Comparison of ENCODE assay signal across 22 cellular contexts in the genomic region with DNA sequence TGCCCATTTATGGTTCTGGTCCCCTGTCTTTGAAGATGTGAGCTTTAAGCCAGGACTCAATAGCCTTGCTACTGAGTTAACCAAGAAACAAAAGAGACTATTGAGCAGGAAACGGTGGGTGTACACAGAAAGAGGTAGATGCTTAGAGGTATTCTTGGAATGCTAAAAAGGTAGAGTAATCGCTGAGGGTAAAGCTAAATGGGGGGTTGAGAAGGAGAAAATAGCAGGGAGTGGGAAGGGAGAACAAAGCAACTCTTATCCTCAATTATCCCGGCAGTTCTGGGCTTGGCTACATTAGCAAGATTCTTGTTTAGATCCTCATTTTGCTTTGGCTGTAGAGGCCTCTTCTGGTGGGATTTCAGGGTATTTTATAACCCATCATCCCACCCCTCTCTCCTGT.
DNase-seq lines count a peak whose midpoint lies in the region; ATAC-seq and TF ChIP-seq lines count a peak whose summit lies in the region.
"Had no signal": no experiment of that assay in that cellular context is flagged by ENCODE, and none has a peak within 500 bp of the region (broad histone marks: within the 10 kb centered on the region; RNA-seq: fewer than 3 reads in every experiment).

No MANE protein-coding gene starts in this region.

- no peak overlapping the region for H3K4me3 ChIP-seq in A673 (ENCODE audit: low read depth, low read length, poor library complexity, severe bottlenecking)
- no peak overlapping the region for H3K4me3 ChIP-seq in HUES48 (ENCODE audit: low read depth, low read length)
- H3K4me3 ChIP-seq: A549, spleen had no signal

- H3K4me3 Mint-ChIP-seq in mesothelial cell of epicardium = no peak overlapping the region
- H3K4me3 Mint-ChIP-seq: activated T-cell treated with anti-CD3 and anti-CD28 coated beads, Interleukin-2, amount 50 U/mL, for 72 hours; central memory CD8-positive, alpha-beta T cell had no signal

- H3K36me3 ChIP-seq in A673 (ENCODE audit: insufficient read depth, low read length, poor library complexity, severe bottlenecking) (no peaks in the 10 kb centered on the region), HUES48 (ENCODE audit: control insufficient read depth, insufficient read depth, low read length) (no peaks in the 10 kb centered on the region)
- H3K36me3 ChIP-seq: spleen had no signal

- intact Hi-C loops in A673 (cut with micrococcal nuclease; ENCODE audit: unreplicated experiment) = no loop called here

- H3K27ac ChIP-seq in A673 (ENCODE audit: low read depth, low read length, poor library complexity, severe bottlenecking) (no peak overlapping the region), HUES48 (ENCODE audit: low read depth, low read length) (peak overlapping the region; percentile 53)
- H3K27ac ChIP-seq: A549, spleen had no signal

- no peaks in the 10 kb centered on the region for H3K9me3 ChIP-seq in A673 (ENCODE audit: low read depth, low read length, poor library complexity, severe bottlenecking)
- H3K9me3 ChIP-seq in HUES48 (ENCODE audit: control insufficient read depth, insufficient read depth, low read length) = no peaks in the 10 kb centered on the region
- H3K9me3 ChIP-seq: A549 had no signal

- H3K9ac ChIP-seq in HUES48 (ENCODE audit: low read depth, low read length) = no peak overlapping the region

- H3K4me1 ChIP-seq in A673 (ENCODE audit: insufficient read depth, low read length, poor library complexity, severe bottlenecking) (peaks cover 16% of the 10 kb centered on the region), HUES48 (ENCODE audit: control insufficient read depth, insufficient read depth, low read length) (peaks cover 9% of the 10 kb centered on the region; the same call in 1 of the 2 replicates)
- H3K4me1 ChIP-seq: A549, spleen had no signal

- H3K27me3 ChIP-seq in A673 (replicated peaks; ENCODE audit: insufficient read depth, low read depth, low read length, poor library complexity) (no peaks in the 10 kb centered on the region), HUES48 (ENCODE audit: control insufficient read depth, insufficient read depth, low read length) (no peaks in the 10 kb centered on the region)
- H3K27me3 ChIP-seq: dorsolateral prefrontal cortex, spleen had no signal

- no peak for DNase-seq in A673 (ENCODE audit: low spot score)
- peak; percentile 24 for DNase-seq in astrocyte of the hippocampus (ENCODE audit: low read depth, low spot score)
- no peak for DNase-seq in mesothelial cell of epicardium (ENCODE audit: low spot score in 2 of 2, unreplicated experiment in 2 of 2)
- DNase-seq in KG1 (lab: John Stamatoyannopoulos, UW) = no peak
- DNase-seq in ureter (ENCODE audit: low spot score) = no peak
- no peak for DNase-seq in NCI-H510A treated with DMSO at 0.1 percent for 48 hours (lab: John Stamatoyannopoulos, UW)
- DNase-seq: activated naive CD4-positive, alpha-beta T cell treated with anti-CD3 and anti-CD28 coated beads, Interleukin-2, amount 50 U/mL, for 16 hours; activated T-cell treated with anti-CD3 and anti-CD28 coated beads, Interleukin-2, amount 50 U/mL, for 72 hours; anterior cingulate cortex; erythroblast; KBM-7; NCI-H1930; NCI-H446 treated with DMSO at 0.1 percent for 48 hours; retina; spleen; stimulated activated CD4-positive, alpha-beta T cell treated with anti-CD3 and anti-CD28 coated beads, Interleukin-4, amount 100 ng/mL, for 24 hours; SW 1271 had no signal

- no TSS peak for BruUV-seq in A673 (replicated peaks; lab: Mats Ljungman, UMichigan)

- no peaks in the 10 kb centered on the region for H3K27me3 Mint-ChIP-seq in mesothelial cell of epicardium (ENCODE audit: low read depth)

- peaks cover 25% of the 10 kb centered on the region for H3K4me1 Mint-ChIP-seq in mesothelial cell of epicardium
- H3K4me1 Mint-ChIP-seq: central memory CD8-positive, alpha-beta T cell had no signal

- peaks cover 13% of the 10 kb centered on the region for H3K36me3 Mint-ChIP-seq in mesothelial cell of epicardium

- ATAC-seq in GM21576 (IDR thresholded peaks at IDR 0.05; ENCODE audit: unreplicated experiment) = no peak
- ATAC-seq: A549; activated T-cell treated with anti-CD3 and anti-CD28 coated beads, Interleukin-2, amount 50 U/mL, for 72 hours had no signal

- TF ChIP-seq CTCF in A673 (conservative IDR thresholded peaks at IDR 0.05; ENCODE audit: low read depth, low read length) (0 out of 2 replicates have a peak, but pooled peaks have one; percentile 14), mesothelial cell of epicardium (IDR thresholded peaks at IDR 0.05; ENCODE audit: unreplicated experiment) (no peak)

- POLR2A ChIA-PET in A673 (lab: Charles Lee; ENCODE audit: low non-redundant PET) = no interaction called here

- H3K27ac Mint-ChIP-seq in mesothelial cell of epicardium = peak overlapping the region; percentile 79
- H3K27ac Mint-ChIP-seq: activated T-cell treated with anti-CD3 and anti-CD28 coated beads, Interleukin-2, amount 50 U/mL, for 72 hours had no signal

- CTCF ChIA-PET in A673 (lab: Charles Lee) = no interaction called here

- peaks cover 22% of the 10 kb centered on the region for H3K9me3 Mint-ChIP-seq in mesothelial cell of epicardium
